Comparison of ENCODE assay signal across 18 cellular contexts in the genomic region with DNA sequence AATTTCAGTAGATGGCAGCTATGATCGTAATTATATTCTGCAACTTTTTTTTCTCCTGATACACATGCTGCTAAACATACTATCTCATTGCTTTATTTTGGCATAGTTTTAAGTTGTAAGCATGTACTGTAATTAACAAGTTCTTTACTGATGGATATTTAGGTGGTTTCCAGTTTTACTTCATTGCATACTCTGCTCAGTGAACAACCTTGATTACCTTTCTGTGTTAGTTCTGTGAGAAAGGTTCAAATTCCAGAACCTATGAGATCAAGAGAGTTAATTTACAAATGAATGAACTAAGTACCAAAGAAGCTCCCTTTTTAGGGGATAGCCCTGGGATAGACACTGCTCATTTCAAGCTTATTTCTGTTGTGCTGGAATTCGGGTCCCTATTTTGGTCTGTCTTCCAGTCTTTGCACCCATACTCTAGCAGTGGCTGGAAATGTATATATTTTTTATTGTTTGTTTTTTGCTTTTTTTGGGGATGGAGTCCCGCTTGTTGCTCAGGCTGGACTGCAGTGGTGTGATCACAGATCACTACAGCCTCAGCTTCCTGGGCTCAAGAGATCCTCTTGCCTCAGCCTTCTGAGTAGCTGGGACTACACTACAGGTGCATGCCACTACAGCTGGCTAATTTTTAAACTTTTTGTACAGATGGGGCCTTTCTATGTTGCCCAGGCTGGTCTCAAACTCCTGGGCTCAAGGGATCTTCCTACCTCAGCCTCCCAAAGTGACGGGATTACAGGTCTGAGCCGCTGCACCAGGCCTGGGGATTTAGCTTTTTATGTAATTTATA. TPM values are rescaled to one million over a fixed set of nuclear protein-coding genes. Genes with fewer than 3 reads are reported as not detected.
DNase-seq lines count a peak whose midpoint lies in the region; ATAC-seq, FAIRE-seq and TF ChIP-seq lines count a peak whose summit lies in the region.
"Had no signal": no experiment of that assay in that cellular context is flagged by ENCODE, and none has a peak within 500 bp of the region (broad histone marks: within the 10 kb centered on the region; RNA-seq: fewer than 3 reads in every experiment).

No MANE protein-coding gene starts in this region.

- no TSS peak for BruUV-seq in Caco-2 (replicated peaks; lab: Mats Ljungman, UMichigan)
- BruUV-seq in GM12878 (replicated peaks; lab: Mats Ljungman, UMichigan): no TSS peak

- H2AK5ac ChIP-seq in H9 (ENCODE audit: insufficient read length, low read length) (no peak overlapping the region), mesenchymal stem cell (ENCODE audit: low read length, severe bottlenecking) (no peak overlapping the region)

- H3K36me3 ChIP-seq in Caco-2 (ENCODE audit: control insufficient read depth, insufficient read depth, low read length) (no peaks in the 10 kb centered on the region), GM12878 (ENCODE audit: control insufficient read depth in 2 of 2, insufficient read depth in 2 of 2, low read length in 1 of 2) (no peaks in the 10 kb centered on the region), tibial nerve (no peaks in the 10 kb centered on the region), mesenchymal stem cell (ENCODE audit: control insufficient read depth in 1 of 2, insufficient read depth in 2 of 2, low read depth in 1 of 2, low read length in 2 of 2) (peaks cover 0 to 4% of the 10 kb centered on the region in 2 experiments)
- H3K36me3 ChIP-seq: colonic mucosa, thyroid gland had no signal

- H3K18ac ChIP-seq in H9 (ENCODE audit: insufficient read length, low read depth, low read length) (no peak overlapping the region), mesenchymal stem cell (ENCODE audit: low read depth in 1 of 2, low read length in 2 of 2) (no peak overlapping the region)

- ATAC-seq in GM12878: peak; percentile 54
- no peak for ATAC-seq in naive thymus-derived CD8-positive, alpha-beta T cell
- no peak for ATAC-seq in GM19328 (IDR thresholded peaks at IDR 0.05; ENCODE audit: unreplicated experiment)
- ATAC-seq: activated T-cell treated with anti-CD3 and anti-CD28 coated beads, Interleukin-2, amount 50 U/mL, for 4 hours had no signal

- SMC1A ChIA-PET in GM12878 (lab: Charles Lee; ENCODE audit: uncharacterized antibody, unreplicated experiment): interaction anchor here (0.7 to 1.3 kb wide), 7 partner anchors 10 to 1001 kb away, joined by 3 to 4 read pairs (median 3); no protein-coding TSS in a partner anchor

- H3K27me3 ChIP-seq in Caco-2 (replicated peaks; ENCODE audit: control insufficient read depth, insufficient read depth, low read length): no peaks in the 10 kb centered on the region
- H3K27me3 ChIP-seq in H9 (ENCODE audit: insufficient read depth, low read length): no peaks in the 10 kb centered on the region
- H3K27me3 ChIP-seq in GM12878 (replicated peaks in 1 of 2; ENCODE audit: control insufficient read depth in 2 of 2, insufficient read depth in 2 of 2, low read length in 1 of 2): no peaks in the 10 kb centered on the region
- H3K27me3 ChIP-seq in tibial nerve: no peaks in the 10 kb centered on the region
- H3K27me3 ChIP-seq in mesenchymal stem cell (ENCODE audit: control insufficient read depth in 1 of 2, insufficient read depth in 1 of 2, low read length in 2 of 2): no peaks in the 10 kb centered on the region
- H3K27me3 ChIP-seq: colonic mucosa, thyroid gland had no signal

- H3K4me1 ChIP-seq in Caco-2 (peaks cover 43% of the 10 kb centered on the region), H9 (ENCODE audit: insufficient read depth, low read length) (peaks cover 2% of the 10 kb centered on the region; the same call in 1 of the 2 replicates), GM12878 (ENCODE audit: control insufficient read depth, insufficient read depth, low read length) (peaks cover 48% of the 10 kb centered on the region), tibial nerve (peaks cover 0 to 88% (median 19%) of the 10 kb centered on the region in 4 donors), mesenchymal stem cell (ENCODE audit: control insufficient read depth, insufficient read depth, low read depth, low read length) (peaks cover 5% of the 10 kb centered on the region)
- H3K4me1 ChIP-seq: colonic mucosa had no signal

- H3K9me3 Mint-ChIP-seq in Caco-2 (ENCODE audit: unreplicated experiment) (no peaks in the 10 kb centered on the region), H9 (no peaks in the 10 kb centered on the region)
- no peaks in the 10 kb centered on the region for H3K9me3 Mint-ChIP-seq in naive thymus-derived CD8-positive, alpha-beta T cell
- H3K9me3 Mint-ChIP-seq: activated T-cell treated with anti-CD3 and anti-CD28 coated beads, Interleukin-2, amount 50 U/mL, for 4 hours had no signal

- H3K4me3 ChIP-seq in Caco-2 (ENCODE audit: low read depth, low read length) (no peak overlapping the region), GM12878 (peak overlapping the region; percentile 13; the same call in 1 of the 2 replicates), tibial nerve (no peak overlapping the region), mesenchymal stem cell (ENCODE audit: insufficient read depth in 1 of 2, low read depth in 1 of 2, low read length in 2 of 2) (no peak overlapping the region)
- H3K4me3 ChIP-seq: colonic mucosa, thyroid gland had no signal

- H2BK120ac ChIP-seq in H9 (ENCODE audit: low read depth, low read length, poor library complexity, severe bottlenecking) (no peak overlapping the region), mesenchymal stem cell (ENCODE audit: low read depth, low read length) (no peak overlapping the region)

- H3K4me3 Mint-ChIP-seq in Caco-2 (ENCODE audit: unreplicated experiment) (peak overlapping the region; percentile 9), H9 (peak overlapping the region; percentile 18 to 41; a peak in 3 of 5 replicates)
- H3K4me3 Mint-ChIP-seq in naive thymus-derived CD8-positive, alpha-beta T cell: peak overlapping the region in 9 of 10 donors; percentile 2 to 57 (median 29)
- H3K4me3 Mint-ChIP-seq: activated T-cell treated with anti-CD3 and anti-CD28 coated beads, Interleukin-2, amount 50 U/mL, for 4 hours had no signal

- H3K36me3 Mint-ChIP-seq in Caco-2 (ENCODE audit: insufficient read depth, unreplicated experiment): no peaks in the 10 kb centered on the region
- no peaks in the 10 kb centered on the region for H3K36me3 Mint-ChIP-seq in H9 (ENCODE audit: insufficient read depth in 1 of 3, low read depth in 3 of 3)
- H3K36me3 Mint-ChIP-seq in naive thymus-derived CD8-positive, alpha-beta T cell: no peaks in the 10 kb centered on the region

- no peak overlapping the region for H2BK12ac ChIP-seq in H9 (ENCODE audit: insufficient read length, low read depth, low read length)
- H2BK12ac ChIP-seq in mesenchymal stem cell (ENCODE audit: low read length in 2 of 2): no peak overlapping the region

- no peak for FAIRE-seq in GM12878 (lab: Jason Lieb, UNC)
- FAIRE-seq: kidney, RCC 7860 had no signal

- TF ChIP-seq EP300 in GM12878 (IDR thresholded peaks at IDR 0.05; ENCODE audit: borderline replicate concordance in 1 of 2, control insufficient read depth in 1 of 2, low read depth in 2 of 2, low read length in 2 of 2) (no peak), tibial nerve (IDR thresholded peaks at IDR 0.05) (no peak)

- H4K8ac ChIP-seq in H9 (replicated peaks; ENCODE audit: insufficient read length, low read depth, low read length) (no peak overlapping the region), mesenchymal stem cell (ENCODE audit: low read length) (no peak overlapping the region)

- no peak overlapping the region for H4K5ac ChIP-seq in H9 (ENCODE audit: insufficient read length, low read depth, low read length)

- H3K56ac ChIP-seq in H9 (ENCODE audit: insufficient read length, low read depth, low read length): no peak overlapping the region

- H4K20me1 ChIP-seq in H9 (ENCODE audit: control insufficient read depth, insufficient read depth, insufficient read length): no peaks in the 10 kb centered on the region
- peaks cover 5% of the 10 kb centered on the region for H4K20me1 ChIP-seq in GM12878 (ENCODE audit: control insufficient read depth, insufficient read depth)

- H3K23ac ChIP-seq in H9 (ENCODE audit: insufficient read length, low read depth, low read length): no peak overlapping the region
- no peak overlapping the region for H3K23ac ChIP-seq in mesenchymal stem cell (ENCODE audit: low read length in 2 of 2)

- H2BK20ac ChIP-seq in H9 (ENCODE audit: low read depth, low read length, poor library complexity, severe bottlenecking): no peak overlapping the region

- H3K9me3 ChIP-seq in Caco-2 (no peaks in the 10 kb centered on the region), H9 (ENCODE audit: control insufficient read depth, low read depth, low read length) (no peaks in the 10 kb centered on the region), GM12878 (replicated peaks; ENCODE audit: control insufficient read depth, insufficient read depth, low read length) (no peaks in the 10 kb centered on the region; the same call in none of the 3 replicates), tibial nerve (no peaks in the 10 kb centered on the region), mesenchymal stem cell (ENCODE audit: control insufficient read depth, low read length) (no peaks in the 10 kb centered on the region)
- H3K9me3 ChIP-seq: colonic mucosa, thyroid gland had no signal

- intact Hi-C loops in Caco-2 (cut with micrococcal nuclease; ENCODE audit: unreplicated experiment): no loop called here
- intact Hi-C loops in GM12878 (cut with micrococcal nuclease; ENCODE audit: unreplicated experiment): no loop called here

- H3K27ac ChIP-seq in H9 (ENCODE audit: insufficient read length, low read depth, low read length) (no peak overlapping the region), GM12878 (ENCODE audit: control insufficient read depth, insufficient read depth) (peak overlapping the region; percentile 46; the same call in 1 of the 2 replicates), tibial nerve (no peak overlapping the region), mesenchymal stem cell (ENCODE audit: low read length, poor library complexity, severe bottlenecking) (no peak overlapping the region)
- H3K27ac ChIP-seq: colonic mucosa, thyroid gland had no signal

- no peak for TF ChIP-seq POLR2A in GM12878 (IDR thresholded peaks at IDR 0.05; ENCODE audit: low read depth, low read length)
- no peak for TF ChIP-seq POLR2A in tibial nerve (IDR thresholded peaks at IDR 0.05)

- RAD21 ChIA-PET in GM12878 (lab: Charles Lee; ENCODE audit: unreplicated experiment): interaction anchor here (0.6 kb wide), 1 partner anchor 9 kb away, joined by 8 read pairs; no protein-coding TSS in a partner anchor

- H2BK15ac ChIP-seq in H9 (ENCODE audit: low read depth, low read length) (no peak overlapping the region), mesenchymal stem cell (ENCODE audit: low read depth, poor library complexity, severe bottlenecking) (no peak overlapping the region)

- H3K14ac ChIP-seq in H9 (ENCODE audit: insufficient read depth, low read length): no peak overlapping the region
- H3K14ac ChIP-seq in mesenchymal stem cell (ENCODE audit: low read length in 2 of 2): no peak overlapping the region

- H3K4me1 Mint-ChIP-seq in Caco-2 (ENCODE audit: low read depth, unreplicated experiment) (peaks cover 22% of the 10 kb centered on the region), H9 (peaks cover 74 to 79% of the 10 kb centered on the region in 2 experiments)
- peaks cover 27 to 96% (median 89%) of the 10 kb centered on the region in 4 donors for H3K4me1 Mint-ChIP-seq in naive thymus-derived CD8-positive, alpha-beta T cell

- H3T11ph ChIP-seq in H9 (ENCODE audit: low read length): no peak overlapping the region

- H2AFZ ChIP-seq in H9 (ENCODE audit: low read length): no peak overlapping the region
- no peak overlapping the region for H2AFZ ChIP-seq in GM12878 (ENCODE audit: control insufficient read depth, low read depth, low read length)
- H2AFZ ChIP-seq in mesenchymal stem cell (ENCODE audit: low read depth, low read length): no peak overlapping the region

- TF ChIP-seq CTCF in Caco-2 (IDR thresholded peaks at IDR 0.05; ENCODE audit: insufficient read depth in 1 of 2, low read depth in 1 of 2, low read length in 1 of 2, severe bottlenecking in 1 of 2, unreplicated experiment in 1 of 2) (no peak), H9 (conservative IDR thresholded peaks at IDR 0.05) (no peak), GM12878 (IDR thresholded peaks at IDR 0.05 in 2 of 3, conservative IDR thresholded peaks at IDR 0.05 in 1 of 3; ENCODE audit: control insufficient read depth in 2 of 3, extremely low read depth in 1 of 3, insufficient read depth in 1 of 3, low read depth in 3 of 3, low read length in 3 of 3) (no peak), tibial nerve (IDR thresholded peaks at IDR 0.05) (no peak)

- POLR2A ChIA-PET in Caco-2 (lab: Charles Lee): interaction anchor here (0.8 to 1.0 kb wide), 2 partner anchors 10 to 11 kb away, joined by 3 to 4 read pairs; partner anchors contain the start of gene PAPOLA
- POLR2A ChIA-PET in GM12878 (lab: Charles Lee): interaction anchor here (0.7 to 2.3 kb wide), 3 partner anchors 10 to 24 kb away, joined by 3 to 13 read pairs (median 4); no protein-coding TSS in a partner anchor
- POLR2A ChIA-PET in naive thymus-derived CD8-positive, alpha-beta T cell (lab: Charles Lee): interaction anchor here (0.7 kb wide), 1 partner anchor 10 kb away, joined by 3 read pairs; no protein-coding TSS in a partner anchor

- no peaks in the 10 kb centered on the region for H3K23me2 ChIP-seq in H9 (ENCODE audit: insufficient read length, low read depth, low read length, poor library complexity, severe bottlenecking)

- H3K79me1 ChIP-seq in H9 (ENCODE audit: insufficient read depth, low read depth, low read length, poor library complexity, severe bottlenecking): peaks cover 3% of the 10 kb centered on the region
- no peaks in the 10 kb centered on the region for H3K79me1 ChIP-seq in mesenchymal stem cell (replicated peaks; ENCODE audit: low read length, poor library complexity, severe bottlenecking)

- H4K91ac ChIP-seq in H9 (ENCODE audit: insufficient read length, low read depth, low read length): no peak overlapping the region
- H4K91ac ChIP-seq in mesenchymal stem cell (ENCODE audit: low read length): no peak overlapping the region

- DNase-seq in Caco-2 (no peak), H9 (no peak), GM12878 (ENCODE audit: low read depth, low spot score) (no peak), NCI-H510A (lab: John Stamatoyannopoulos, UW) (no peak), tibial nerve (ENCODE audit: low spot score in 2 of 2) (no peak), mesenchymal stem cell (no peak)
- DNase-seq in naive thymus-derived CD8-positive, alpha-beta T cell: no peak
- DNase-seq: activated T-cell treated with anti-CD3 and anti-CD28 coated beads, Interleukin-2, amount 50 U/mL, for 4 hours; C1 segment of cervical spinal cord; colonic mucosa; erythroblast; KG1; kidney; NCI-H1694 treated with DMSO at 0.1 percent for 48 hours; NCI-H524; thyroid gland had no signal

- H2BK5ac ChIP-seq in H9 (ENCODE audit: insufficient read length, low read length): no peak overlapping the region
- H2BK5ac ChIP-seq in mesenchymal stem cell (ENCODE audit: low read depth, low read length, poor library complexity, severe bottlenecking): no peak overlapping the region

- CTCF ChIA-PET in Caco-2 (lab: Charles Lee): no interaction called here
- CTCF ChIA-PET in GM12878 (lab: Yijun Ruan, JAX): interaction anchor here (0.7 to 1.7 kb wide), 5 partner anchors 12 to 340 kb away, joined by 3 to 4 read pairs (median 3); no protein-coding TSS in a partner anchor

- H3K4me2 ChIP-seq in H9 (ENCODE audit: insufficient read depth, insufficient read length, low read length): peak overlapping the region; percentile 51
- H3K4me2 ChIP-seq in GM12878 (ENCODE audit: control insufficient read depth, insufficient read depth): peak overlapping the region; percentile 65
- no peak overlapping the region for H3K4me2 ChIP-seq in mesenchymal stem cell (ENCODE audit: low read length, poor library complexity, severe bottlenecking)

- no peak overlapping the region for H3K9ac ChIP-seq in H9 (ENCODE audit: extremely low read depth, insufficient read length, low read length)
- H3K9ac ChIP-seq in GM12878 (ENCODE audit: control insufficient read depth, insufficient read depth, low read length): no peak overlapping the region
- H3K9ac ChIP-seq in mesenchymal stem cell (ENCODE audit: low read length): no peak overlapping the region

- H3K4ac ChIP-seq in H9 (ENCODE audit: low read depth, low read length): no peak overlapping the region
- no peak overlapping the region for H3K4ac ChIP-seq in mesenchymal stem cell (ENCODE audit: low read depth in 1 of 2, low read length in 2 of 2)

- no peak for TF ChIP-seq RAD21 in GM12878 (IDR thresholded peaks at IDR 0.05; ENCODE audit: insufficient read depth, low read depth, low read length)

- no CpG with 5 or more reads among the region's 5 CpGs for WGBS in H9 (ENCODE audit: extremely low coverage, insufficient read length, low lambda C conversion rate)
- WGBS in GM12878 (ENCODE audit: insufficient coverage, insufficient replicate concordance, low lambda C conversion rate, missing lambda C conversion rate): 55% methylated on average over 5 of the region's 5 CpGs
- WGBS in tibial nerve, 2 donors: 86 to 89% methylated on average over 5 of the region's 5 CpGs
- 100% methylated on average over 4 of the region's 5 CpGs for WGBS in mesenchymal stem cell

- in situ Hi-C loops in GM12878 (cut with MboI): no loop called here

- peaks cover 66% of the 10 kb centered on the region; the same call in 1 of the 2 replicates for H3K79me2 ChIP-seq in H9 (ENCODE audit: insufficient read depth, low read length)
- peaks cover 100% of the 10 kb centered on the region for H3K79me2 ChIP-seq in GM12878 (ENCODE audit: control insufficient read depth, insufficient read depth, low read length)

- H3K27ac Mint-ChIP-seq in Caco-2 (ENCODE audit: unreplicated experiment) (no peak overlapping the region), H9 (peak overlapping the region; percentile 24 to 91 (median 35); a peak in 4 of 7 replicates)
- H3K27ac Mint-ChIP-seq in naive thymus-derived CD8-positive, alpha-beta T cell: peak overlapping the region in 5 of 10 donors; percentile 0 to 81 (median 45)

- no peaks in the 10 kb centered on the region for H3K27me3 Mint-ChIP-seq in Caco-2 (ENCODE audit: insufficient read depth, unreplicated experiment)
- H3K27me3 Mint-ChIP-seq in H9 (ENCODE audit: low read depth): no peaks in the 10 kb centered on the region
- no peaks in the 10 kb centered on the region for H3K27me3 Mint-ChIP-seq in naive thymus-derived CD8-positive, alpha-beta T cell

RNA-seq across cellular contexts. Expression of gene PAPOLA, which starts 10.6 kb away (rescaled TPM):
- total RNA-seq in Caco-2 (2022) (204 and 207 TPM in 2 replicates), H9 (2021) (184 and 188 TPM in 2 replicates), GM12878 (2014; rRNA removed) (83.8 and 90.7 TPM in 2 replicates), GM12878 (2014; rRNA removed; fragmentation: Illumina TruSeq; extraction: Trizol) (106 and 108 TPM in 2 replicates), GM12878 (2021) (119 and 122 TPM in 2 replicates), tibial nerve (100 to 1,000 TPM; 129 to 141 (median 135) TPM)
- 478 and 480 TPM in 2 replicates for total RNA-seq in GM12878 (2013; cell fraction: nucleolus; rRNA removed)
- 50.1 TPM for polyA plus RNA-seq in GM12878 (2011; ENCODE audit: low read depth)
- polyA plus RNA-seq in GM12878 (2011; rRNA removed) (185 and 260 TPM in 2 replicates), GM12878 (2014; fragmentation: Illumina TruSeq; extraction: Trizol) (127 and 150 TPM in 2 replicates), GM12878 (2014; fragmentation: Nextera tagmentation; extraction: Ambion mirVana) (10 to 100 TPM; 46.0 to 53.2 TPM), GM12878 (2014; rRNA removed) (66.1 and 78.7 TPM in 2 replicates), GM12878 (2016; fragmentation: Nextera tagmentation; extraction: Ambion mirVana) (100 to 1,000 TPM; 139 to 156 TPM)
- polyA plus RNA-seq in GM12878 (2011; cell fraction: cytosol; rRNA removed): 103 and 109 TPM in 2 replicates
- 108 and 113 TPM in 2 replicates for polyA plus RNA-seq in GM12878 (2011; cell fraction: nucleus; rRNA removed)
- polyA plus RNA-seq in GM12878 (2012): 73.7 and 92.7 TPM in 2 replicates
- polyA minus RNA-seq in GM12878 (2011; rRNA and poly(A)+ RNA removed): 170 and 260 TPM in 2 replicates
- 61.6 and 93.7 TPM in 2 replicates for polyA minus RNA-seq in GM12878 (2011; cell fraction: cytosol; rRNA and poly(A)+ RNA removed)
- polyA minus RNA-seq in GM12878 (2011; cell fraction: nucleus; rRNA and poly(A)+ RNA removed): 137 and 220 TPM in 2 replicates
- 100 to 1,000 TPM; 249 to 289 TPM for total RNA-seq in naive thymus-derived CD8-positive, alpha-beta T cell
- polyA plus RNA-seq in naive thymus-derived CD8-positive, alpha-beta T cell: 10 to 100 TPM; 63.3 to 79.4 (median 71.9) TPM
- polyA plus RNA-seq in mesenchymal stem cell (2013, experiment 1 of 2): 130 TPM
- polyA plus RNA-seq in mesenchymal stem cell (2013, experiment 2 of 2): 136 TPM
